Comparison of ENCODE assay signal across 25 cellular contexts in genomic region chr1:37036667-37037053, GRCh38. TPM values are rescaled to one million over a fixed set of nuclear protein-coding genes. Genes with fewer than 3 reads are reported as not detected.
DNase-seq lines count a peak whose midpoint lies in the region; ATAC-seq lines count a peak whose summit lies in the region.
"Had no signal": no experiment of that assay in that cellular context is flagged by ENCODE, and none has a peak within 500 bp of the region (broad histone marks: within the 10 kb centered on the region; RNA-seq: fewer than 3 reads in every experiment).

No MANE protein-coding gene starts in this region.

- H3K27me3 ChIP-seq in BLaER1, result peaks cover 83% of the 10 kb centered on the region
- H3K27me3 ChIP-seq in H7 (ENCODE audit: control insufficient read depth, insufficient read depth, low read length), result peaks cover 56% of the 10 kb centered on the region

- H3K4me1 ChIP-seq in BLaER1, result peaks cover 42% of the 10 kb centered on the region
- H3K4me1 ChIP-seq: SJSA1 had no signal

- peak; percentile 63 for DNase-seq in H7
- DNase-seq in SK-N-MC (ENCODE audit: low read depth, low spot score), result no peak
- DNase-seq in RPMI8226, result no peak
- DNase-seq in DMS53 (lab: John Stamatoyannopoulos, UW), result no peak
- DNase-seq: activated CD4-positive, alpha-beta T cell treated with anti-CD3 and anti-CD28 coated beads, Interleukin-2, amount 50 U/mL, for 4 hours; activated CD8-positive, alpha-beta memory T cell treated with anti-CD3 and anti-CD28 coated beads, Interleukin-2, amount 50 U/mL, for 48 hours; activated naive CD8-positive, alpha-beta T cell treated with anti-CD3 and anti-CD28 coated beads, Interleukin-2, amount 10 ng/mL, durations not matched to agents 7 days and 5 days; effector CD8-positive, alpha-beta T cell; EL; esophagus squamous epithelium; left ventricle myocardium inferior; stimulated activated CD4-positive, alpha-beta T cell treated with anti-CD3 and anti-CD28 coated beads, Interleukin-4, amount 100 ng/mL, for 4 hours; stomach; trophoblast cell had no signal

- H3K4me3 ChIP-seq in BLaER1, result peak overlapping the region; percentile 37
- H3K4me3 ChIP-seq in H7 (ENCODE audit: insufficient read depth, low read depth, low read length), result peak overlapping the region; percentile 30; the same call in 1 of the 2 replicates
- H3K4me3 ChIP-seq in SK-N-MC, result peak overlapping the region; percentile 87
- peak overlapping the region; percentile 11; the same call in 1 of the 2 replicates for H3K4me3 ChIP-seq in iPS-18c (ENCODE audit: insufficient read depth, low read depth, low read length)
- H3K4me3 ChIP-seq: esophagus squamous epithelium, left ventricle myocardium inferior, SJSA1, smooth muscle cell, stomach had no signal

- no peak overlapping the region for H3K27ac ChIP-seq in BLaER1
- no peak overlapping the region for H3K27ac ChIP-seq in SK-N-MC
- H3K27ac ChIP-seq: esophagus squamous epithelium, left ventricle myocardium inferior, neutrophil, SJSA1, stomach, VCaP had no signal

- no peaks in the 10 kb centered on the region for H3K9me3 ChIP-seq in BLaER1
- H3K9me3 ChIP-seq in SK-N-MC (ENCODE audit: low read depth, low read length), result no peaks in the 10 kb centered on the region
- H3K9me3 ChIP-seq in iPS-18c (ENCODE audit: control insufficient read depth, insufficient read depth, low read length), result no peaks in the 10 kb centered on the region
- H3K9me3 ChIP-seq: esophagus squamous epithelium, left ventricle myocardium inferior, neutrophil, SJSA1, stomach had no signal

- H3K36me3 ChIP-seq in BLaER1 (no peaks in the 10 kb centered on the region), H7 (replicated peaks; ENCODE audit: control insufficient read depth, insufficient read depth, low read length) (no peaks in the 10 kb centered on the region), SK-N-MC (ENCODE audit: insufficient read depth, low read length) (no peaks in the 10 kb centered on the region)
- H3K36me3 ChIP-seq: esophagus squamous epithelium, left ventricle myocardium inferior, neutrophil, SJSA1, stomach had no signal

- no peak overlapping the region for H3K9ac ChIP-seq in BLaER1
- no peak overlapping the region for H3K9ac ChIP-seq in SK-N-MC (ENCODE audit: insufficient read length)

- peaks cover 51% of the 10 kb centered on the region for H4K20me1 ChIP-seq in BLaER1

- ATAC-seq in GM21390 (IDR thresholded peaks at IDR 0.05; ENCODE audit: unreplicated experiment) (no peak), HG03565 (IDR thresholded peaks at IDR 0.05; ENCODE audit: unreplicated experiment) (no peak)
- ATAC-seq: Panc1 had no signal

- H3K4me2 ChIP-seq in BLaER1, result peak overlapping the region; percentile 80
- H3K4me2 ChIP-seq: smooth muscle cell had no signal

RNA-seq across cellular contexts. Expression of gene GRIK3, which starts 2.3 kb away (rescaled TPM):
- 5.4 and 8.2 TPM in 2 replicates for total RNA-seq in H7 (2014; rRNA removed; shearing (Covaris generic))
- total RNA-seq: activated naive CD8-positive, alpha-beta T cell treated with anti-CD3 and anti-CD28 coated beads, Interleukin-2, amount 10 ng/mL, durations not matched to agents 7 days and 5 days; chondrocyte; SJSA1; T-helper 2 cell treated with Interferon-gamma antibody and Interleukin-4, amounts not matched to agents 100 ng/mL and 5 ng/mL, for 36 hours had no signal

Comparison
In these comparisons a context has a peak if more than half of its experiments do, and no peak if none do; other contexts are left out.
1. H3K4me3 ChIP-seq: peak in every context shown above with its lines; median percentile 87 in SK-N-MC; 37 in BLaER1; 30 in H7; 11 in iPS-18c.